1 cellular context compared by ENCODE assay signal in genomic region chr9:64773491-64773931, GRCh38.
TF ChIP-seq lines count a peak whose summit lies in the region.

No MANE protein-coding gene starts in this region.

TF ChIP-seq in HepG2, 621 proteins besides CTCF, POLR2A, EP300 and RAD21 (continued from another document):
- TF ChIP-seq USF2 (IDR thresholded peaks at IDR 0.05; ENCODE audit: low read depth, low read length) (no peak), USF2 (CRISPR knock-in tag; IDR thresholded peaks at IDR 0.05; ENCODE audit: borderline replicate concordance) (no peak), ELF4 (CRISPR knock-in tag; IDR thresholded peaks at IDR 0.05; ENCODE audit: borderline replicate concordance) (no peak), ZNF878 (CRISPR knock-in tag; IDR thresholded peaks at IDR 0.05) (no peak), ZNF746 (CRISPR knock-in tag; IDR thresholded peaks at IDR 0.05) (no peak), ZNF12 (CRISPR knock-in tag; IDR thresholded peaks at IDR 0.05) (no peak)
